21 cellular contexts compared by ENCODE assay signal in the genomic region with DNA sequence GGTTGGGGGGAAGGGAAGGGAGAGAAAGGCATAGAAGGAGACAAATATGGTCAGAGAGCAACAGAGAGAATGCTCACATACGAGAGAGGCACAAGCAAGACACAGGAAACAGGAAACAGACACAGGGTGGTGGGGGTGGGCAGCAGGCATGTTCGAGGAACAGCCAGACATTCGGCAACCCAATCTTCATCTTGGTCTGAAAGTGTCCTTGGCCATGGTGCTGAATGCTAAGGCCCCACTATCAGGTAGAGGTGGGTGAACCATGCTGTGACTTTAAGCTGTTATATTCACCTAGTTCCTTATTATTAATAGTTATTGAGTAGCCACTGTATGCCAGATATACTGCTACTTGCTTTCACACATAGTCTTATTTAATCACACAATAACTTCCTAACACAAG.
DNase-seq lines count a peak whose midpoint lies in the region; ATAC-seq lines count a peak whose summit lies in the region.
"Had no signal": no experiment of that assay in that cellular context is flagged by ENCODE, and none has a peak within 500 bp of the region (broad histone marks: within the 10 kb centered on the region; RNA-seq: fewer than 3 reads in every experiment).

No MANE protein-coding gene starts in this region.

- peaks cover 26% of the 10 kb centered on the region for H3K27me3 Mint-ChIP-seq in activated CD8-positive, alpha-beta memory T cell treated with anti-CD3 and anti-CD28 coated beads, Interleukin-2, amount 10 ng/mL, durations not matched to agents 7 days and 5 days

- H3F3A ChIP-seq in GM23248 (ENCODE audit: insufficient read depth), result no peaks in the 10 kb centered on the region

- H3K27ac ChIP-seq in BLaER1 treated with 17β-estradiol and CSF1 and Interleukin-3, amounts not matched to agents 10 nM and 100 nM, result no peak overlapping the region
- H3K27ac ChIP-seq in GM23248 (no peak overlapping the region), SJCRH30 (no peak overlapping the region)
- H3K27ac ChIP-seq: adrenal gland, colonic mucosa, heart right ventricle, tibial artery had no signal

- H3K4me3 ChIP-seq in BLaER1 treated with 17β-estradiol and CSF1 and Interleukin-3, amounts not matched to agents 10 nM and 100 nM, result no peak overlapping the region
- no peak overlapping the region for H3K4me3 ChIP-seq in GM23248
- H3K4me3 ChIP-seq in SJCRH30, result no peak overlapping the region
- H3K4me3 ChIP-seq: adrenal gland, colonic mucosa, heart right ventricle, tibial artery had no signal

- H3K4me1 ChIP-seq in BLaER1 treated with 17β-estradiol and CSF1 and Interleukin-3, amounts not matched to agents 10 nM and 100 nM, result peaks cover 0 to 7% (median 4%) of the 10 kb centered on the region in 10 experiments; a peak in 7 of 20 replicates
- H3K4me1 ChIP-seq in GM23248 (ENCODE audit: insufficient read depth) (no peaks in the 10 kb centered on the region), SJCRH30 (no peaks in the 10 kb centered on the region)
- H3K4me1 ChIP-seq: adrenal gland, colonic mucosa, tibial artery had no signal

- H2AFZ ChIP-seq in GM23248, result no peak overlapping the region

- DNase-seq in GM23248 (peak; percentile 7), SJCRH30 (peak; percentile 20 to 48), iPS-NIHi11 (ENCODE audit: low spot score) (peak; percentile 74)
- no peak for DNase-seq in activated CD8-positive, alpha-beta memory T cell treated with anti-CD3 and anti-CD28 coated beads, Interleukin-2, amount 50 U/mL, for 4 hours
- no peak for DNase-seq in activated CD8-positive, alpha-beta memory T cell treated with anti-CD3 and anti-CD28 coated beads, Interleukin-2, amount 10 ng/mL, durations not matched to agents 7 days and 5 days
- DNase-seq: activated T-cell treated with anti-CD3 and anti-CD28 coated beads, Interleukin-2, amount 50 U/mL, for 24 hours; adrenal gland; CD8-positive, alpha-beta memory T cell; colonic mucosa; erythroblast; GDM1; heart right ventricle; NCI-H226; retina; stimulated activated CD4-positive, alpha-beta T cell treated with anti-CD3 and anti-CD28 coated beads, Interleukin-2, amount 100 ng/mL, for 24 hours; SW 1271; tibial artery had no signal

- no peaks in the 10 kb centered on the region for H3K9me3 Mint-ChIP-seq in activated CD8-positive, alpha-beta memory T cell treated with anti-CD3 and anti-CD28 coated beads, Interleukin-2, amount 10 ng/mL, durations not matched to agents 7 days and 5 days (ENCODE audit: low read depth)
- H3K9me3 Mint-ChIP-seq: activated T-cell treated with anti-CD3 and anti-CD28 coated beads, Interleukin-2, amount 50 U/mL, for 24 hours; CD8-positive, alpha-beta memory T cell; naive thymus-derived CD8-positive, alpha-beta T cell had no signal

- no peaks in the 10 kb centered on the region for H4K20me1 ChIP-seq in BLaER1 treated with 17β-estradiol and CSF1 and Interleukin-3, amounts not matched to agents 10 nM and 100 nM
- H4K20me1 ChIP-seq in GM23248 (ENCODE audit: insufficient read depth), result no peaks in the 10 kb centered on the region

- CTCF ChIA-PET in activated CD8-positive, alpha-beta memory T cell treated with anti-CD3 and anti-CD28 coated beads, Interleukin-2, amount 10 ng/mL, durations not matched to agents 7 days and 5 days (lab: Charles Lee), result no interaction called here

- in situ Hi-C loops in GM23248 (cut with MboI), result no loop called here

- H3K4me2 ChIP-seq in BLaER1 treated with 17β-estradiol and CSF1 and Interleukin-3, amounts not matched to agents 10 nM and 100 nM, result peak overlapping the region in 6 of 11 experiments; percentile 6 to 32 (median 18); a peak in 6 of 22 replicates
- H3K4me2 ChIP-seq in GM23248 (ENCODE audit: unreplicated experiment), result no peak overlapping the region

- 8 to 10% methylated on average over 3 of the region's 3 CpGs for WGBS in GM23248 (ENCODE audit: low coverage in 1 of 2, low lambda C conversion rate in 2 of 2, missing lambda C conversion rate in 2 of 2), 2 experiments

- H3K9me2 ChIP-seq in GM23248 (ENCODE audit: insufficient read depth), result no peaks in the 10 kb centered on the region

- ATAC-seq in HG02623 (IDR thresholded peaks at IDR 0.05; ENCODE audit: unreplicated experiment), result no peak
- ATAC-seq in activated CD8-positive, alpha-beta memory T cell treated with anti-CD3 and anti-CD28 coated beads, Interleukin-2, amount 10 ng/mL, durations not matched to agents 7 days and 5 days, result no peak
- ATAC-seq: heart right ventricle; left lobe of liver; naive thymus-derived CD8-positive, alpha-beta T cell had no signal

- H3K27ac Mint-ChIP-seq in activated CD8-positive, alpha-beta memory T cell treated with anti-CD3 and anti-CD28 coated beads, Interleukin-2, amount 10 ng/mL, durations not matched to agents 7 days and 5 days, result no peak overlapping the region
- H3K27ac Mint-ChIP-seq: activated T-cell treated with anti-CD3 and anti-CD28 coated beads, Interleukin-2, amount 50 U/mL, for 24 hours; CD8-positive, alpha-beta memory T cell; naive thymus-derived CD8-positive, alpha-beta T cell had no signal

- no peak overlapping the region for H3K9ac ChIP-seq in BLaER1 treated with 17β-estradiol and CSF1 and Interleukin-3, amounts not matched to agents 10 nM and 100 nM
- no peak overlapping the region for H3K9ac ChIP-seq in GM23248

- H3K9me3 ChIP-seq in BLaER1 treated with 17β-estradiol and CSF1 and Interleukin-3, amounts not matched to agents 10 nM and 100 nM (replicated peaks in 1 of 11), result no peaks in the 10 kb centered on the region
- H3K9me3 ChIP-seq in GM23248 (ENCODE audit: low read depth), result no peaks in the 10 kb centered on the region
- H3K9me3 ChIP-seq in SJCRH30 (replicated peaks), result no peaks in the 10 kb centered on the region
- H3K9me3 ChIP-seq: adrenal gland, colonic mucosa, heart right ventricle, tibial artery had no signal

- H3K27me3 ChIP-seq in BLaER1 treated with 17β-estradiol and CSF1 and Interleukin-3, amounts not matched to agents 10 nM and 100 nM, result no peaks in the 10 kb centered on the region
- H3K27me3 ChIP-seq in GM23248 (replicated peaks; ENCODE audit: insufficient read depth) (no peaks in the 10 kb centered on the region), SJCRH30 (no peaks in the 10 kb centered on the region)
- H3K27me3 ChIP-seq: adrenal gland, colonic mucosa, tibial artery had no signal

- H3K79me2 ChIP-seq in GM23248 (ENCODE audit: insufficient read depth), result no peaks in the 10 kb centered on the region

- no peak overlapping the region for H3K4me3 Mint-ChIP-seq in activated CD8-positive, alpha-beta memory T cell treated with anti-CD3 and anti-CD28 coated beads, Interleukin-2, amount 10 ng/mL, durations not matched to agents 7 days and 5 days
- H3K4me3 Mint-ChIP-seq: activated T-cell treated with anti-CD3 and anti-CD28 coated beads, Interleukin-2, amount 50 U/mL, for 24 hours; CD8-positive, alpha-beta memory T cell; naive thymus-derived CD8-positive, alpha-beta T cell had no signal

- no peaks in the 10 kb centered on the region for H3K36me3 Mint-ChIP-seq in activated CD8-positive, alpha-beta memory T cell treated with anti-CD3 and anti-CD28 coated beads, Interleukin-2, amount 10 ng/mL, durations not matched to agents 7 days and 5 days
- H3K36me3 Mint-ChIP-seq: CD8-positive, alpha-beta memory T cell; naive thymus-derived CD8-positive, alpha-beta T cell had no signal

- H3K4me1 Mint-ChIP-seq in activated CD8-positive, alpha-beta memory T cell treated with anti-CD3 and anti-CD28 coated beads, Interleukin-2, amount 10 ng/mL, durations not matched to agents 7 days and 5 days, result no peaks in the 10 kb centered on the region

- H3K36me3 ChIP-seq in BLaER1 treated with 17β-estradiol and CSF1 and Interleukin-3, amounts not matched to agents 10 nM and 100 nM, result no peaks in the 10 kb centered on the region
- H3K36me3 ChIP-seq in GM23248 (ENCODE audit: low read depth), result no peaks in the 10 kb centered on the region
- no peaks in the 10 kb centered on the region for H3K36me3 ChIP-seq in SJCRH30
- H3K36me3 ChIP-seq: adrenal gland, colonic mucosa, heart right ventricle, tibial artery had no signal

Comparison
In these comparisons a context has a peak if more than half of its experiments do, and no peak if none do; other contexts are left out.
1. DNase-seq: peak in GM23248 (single experiment), SJCRH30 (2 of 2) and iPS-NIHi11 (single experiment); none in activated CD8-positive, alpha-beta memory T cell treated with anti-CD3 and anti-CD28 coated beads, Interleukin-2, amount 50 U/mL, for 4 hours (single experiment) and activated CD8-positive, alpha-beta memory T cell treated with anti-CD3 and anti-CD28 coated beads, Interleukin-2, amount 10 ng/mL, durations not matched to agents 7 days and 5 days (single experiment).